Comparison of ENCODE assay signal across 23 cellular contexts in the genomic region with DNA sequence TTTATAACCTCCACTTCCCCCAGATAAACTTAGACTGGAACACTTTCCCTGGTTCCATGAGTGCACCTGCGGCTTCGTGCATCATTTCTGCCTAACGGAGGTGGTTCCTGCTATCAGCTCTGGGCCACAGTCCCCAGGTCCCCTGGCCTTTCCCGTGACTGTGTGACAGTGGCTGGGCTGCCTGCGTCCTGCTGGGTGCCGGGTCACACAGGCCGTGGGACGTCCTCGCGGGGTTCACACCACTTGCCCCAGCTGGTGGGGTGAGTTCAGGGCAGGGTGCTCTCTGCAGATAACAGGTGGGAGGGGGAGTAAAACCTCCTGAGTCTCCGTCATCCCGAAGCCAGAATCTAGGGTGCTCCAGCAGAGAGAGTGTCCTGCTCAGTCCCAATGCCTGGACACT. TPM values are rescaled to one million over a fixed set of nuclear protein-coding genes. Genes with fewer than 3 reads are reported as not detected.
"Had no signal": no experiment of that assay in that cellular context is flagged by ENCODE, and none has a peak within 500 bp of the region (broad histone marks: within the 10 kb centered on the region; RNA-seq: fewer than 3 reads in every experiment).

No MANE protein-coding gene starts in this region.

- FAIRE-seq: HepG2, RCC 7860 had no signal

- H3K36me3 ChIP-seq: SJSA1 had no signal

- H3K27ac ChIP-seq: KMS-11, RWPE1, SJSA1, SK-N-MC had no signal

- H3K4me2 ChIP-seq: KMS-11 had no signal

- H3K4me1 ChIP-seq: SJSA1 had no signal

- H3K9ac ChIP-seq: KMS-11 had no signal

- DNase-seq: IMR-90, Kasumi-1, MM.1S, NCI-H1092 treated with DMSO at 0.1 percent for 48 hours, NCI-H1436, NCI-H187, NCI-H2029, NCI-H2081 treated with DMSO at 0.1 percent for 48 hours, NCI-H2171, NCI-H226, NCI-H446, NCI-H510A, NCI-H524 treated with DMSO at 0.1 percent for 48 hours, NCI-H69, NCI-H774, SIG-M5 had no signal

- H3K4me3 ChIP-seq: SJSA1, SK-N-MC had no signal

- H3K9me3 ChIP-seq: SJSA1 had no signal

- ATAC-seq: HepG2 had no signal

RNA-seq across cellular contexts. Expression of gene CFAP46, which starts 58.7 kb away (rescaled TPM):
- total RNA-seq: M059J had no signal
